ENCODE assay signal across 8 cellular contexts in the genomic region with DNA sequence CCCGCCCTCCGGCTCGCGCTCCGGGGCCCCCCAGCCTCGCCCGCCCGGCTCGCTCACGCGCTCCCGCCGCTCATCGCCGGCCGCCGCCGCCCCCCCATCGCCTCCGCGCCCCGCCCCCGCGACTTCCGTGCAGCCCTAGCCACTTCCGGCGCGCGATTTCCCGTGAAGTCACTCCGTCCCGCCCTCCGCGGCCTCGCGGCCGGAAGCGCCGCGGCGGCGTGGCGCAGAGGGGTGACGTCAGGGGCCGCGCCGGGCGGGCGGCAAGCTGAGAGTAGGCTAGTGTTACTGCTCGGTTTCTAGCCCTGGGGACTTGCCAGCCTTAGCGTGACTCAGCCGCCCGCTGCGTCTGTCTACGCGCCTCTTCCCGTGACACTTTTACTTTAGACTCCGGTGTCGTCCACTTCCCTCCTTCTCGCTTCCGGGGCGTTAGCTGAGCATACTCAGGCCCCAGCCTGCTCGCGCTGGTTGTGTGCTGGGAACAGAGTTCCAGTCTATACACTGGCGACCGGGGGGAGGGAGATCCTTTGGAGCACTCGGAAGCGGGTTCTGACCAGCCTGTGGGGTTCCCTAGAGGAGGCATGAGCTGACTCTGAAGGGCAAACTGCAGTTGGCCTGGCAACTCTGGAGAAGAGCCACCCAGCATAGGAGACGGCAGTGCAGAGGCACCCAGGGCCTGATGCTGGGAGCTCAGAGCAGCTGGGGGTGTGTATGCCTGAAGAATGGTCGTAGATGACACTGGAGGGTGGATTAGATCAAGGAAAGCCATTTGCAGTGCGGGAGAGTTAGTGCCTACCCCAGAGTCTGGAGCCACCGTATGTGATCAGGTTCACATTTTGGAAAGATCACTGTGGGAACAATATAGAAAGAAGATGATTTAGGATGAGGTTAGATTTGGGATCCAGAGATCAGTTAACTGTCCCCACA. TPM values are rescaled to one million over a fixed set of nuclear protein-coding genes. Genes with fewer than 3 reads are reported as not detected.
DNase-seq lines count a peak whose midpoint lies in the region; ATAC-seq and TF ChIP-seq lines count a peak whose summit lies in the region.

A gene (minus strand): TSS at position 137 of the 924 bp plus-strand sequence. CDS start 182 bp downstream, outside the sequence.

- dilution Hi-C loops in IMR-90 (cut with HindIII; ENCODE audit: low sequenced_read_pairs, unreplicated experiment) = no loop called here

- H3K4me1 ChIP-seq in IMR-90 (ENCODE audit: control insufficient read depth, insufficient read depth, low read length) = peaks cover 7% of the 10 kb centered on the region; the same call in 1 of the 2 replicates
- H3K4me1 ChIP-seq in OCI-LY7 (ENCODE audit: insufficient read depth, low read length, poor library complexity, severe bottlenecking) = peaks cover 63% of the 10 kb centered on the region

- no peak for TF ChIP-seq RAD21 in IMR-90 (IDR thresholded peaks at IDR 0.05; ENCODE audit: low read length)

- peak within 1 kb of the TSS; percentile 96 for H3K4ac ChIP-seq in IMR-90 (ENCODE audit: low read depth, low read length)

- CTCF ChIA-PET in IMR-90 (lab: Yijun Ruan, JAX) = interaction anchor here (1.5 kb wide), 1 partner anchor 29 kb away, joined by 5 read pairs; no protein-coding TSS in a partner anchor
- CTCF ChIA-PET in OCI-LY7 (lab: Charles Lee; ENCODE audit: unreplicated experiment) = interaction anchor here (0.6 kb wide), 1 partner anchor 38 kb away, joined by 3 read pairs; no protein-coding TSS in a partner anchor

- H3K9ac ChIP-seq in IMR-90 (ENCODE audit: low read depth, low read length) = peak within 1 kb of the TSS; percentile 98

- peak within 1 kb of the TSS; percentile 90 for H3K56ac ChIP-seq in IMR-90 (ENCODE audit: extremely low read depth, insufficient read depth, low read length)

- peak within 1 kb of the TSS; percentile 97 for H2AK9ac ChIP-seq in IMR-90 (replicated peaks; ENCODE audit: low read depth, low read length, poor library complexity)

- peak; percentile 90 for DNase-seq in DMS 273 treated with DMSO at 0.1 percent for 48 hours (lab: John Stamatoyannopoulos, UW)
- peak; percentile 98 for DNase-seq in IMR-90
- DNase-seq in OCI-LY7 (ENCODE audit: low spot score) = peak; percentile 96
- DNase-seq in activated T-cell treated with anti-CD3 and anti-CD28 coated beads for 1 hour (ENCODE audit: low read depth) = peak; percentile 97
- DNase-seq in epidermal melanocyte (ENCODE audit: insufficient read length, low spot score) = peak; percentile 89
- DNase-seq in middle frontal gyrus (ENCODE audit: extremely low spot score, low spot score) = peak; percentile 91
- DNase-seq in stimulated activated CD8-positive, alpha-beta memory T cell treated with anti-CD3 and anti-CD28 coated beads, Interleukin-2, amount 100 ng/mL, for 1 hour (ENCODE audit: low read depth in 2 of 2) = peak; percentile 90 to 96

- peaks cover 13 to 31% of the 10 kb centered on the region in 2 experiments; a peak in 3 of 4 replicates for H3K79me1 ChIP-seq in IMR-90 (ENCODE audit: low read depth in 1 of 2, low read length in 2 of 2)

- BruUV-seq in IMR-90 (replicated peaks; lab: Mats Ljungman, UMichigan) (TSS peak; percentile 71), OCI-LY7 (replicated peaks; lab: Mats Ljungman, UMichigan) (TSS peak; percentile 95)

- peak within 1 kb of the TSS; percentile 53; the same call in 1 of the 3 replicates for H2BK15ac ChIP-seq in IMR-90 (ENCODE audit: low read depth, low read length)

- H3K9me3 ChIP-seq in IMR-90 (ENCODE audit: control insufficient read depth, insufficient read depth, low read length) = no peaks in the 10 kb centered on the region
- H3K9me3 ChIP-seq in OCI-LY7 (ENCODE audit: low read length) = no peaks in the 10 kb centered on the region

- TF ChIP-seq CTCF in IMR-90 (conservative IDR thresholded peaks at IDR 0.05; ENCODE audit: low read depth, low read length) (no peak), OCI-LY7 (conservative IDR thresholded peaks at IDR 0.05; ENCODE audit: low read length) (no peak)

- POLR2A ChIA-PET in IMR-90 (lab: Charles Lee; ENCODE audit: unreplicated experiment) (interaction anchor here (0.6 kb wide), 1 partner anchor 114 kb away, joined by 4 read pairs; no protein-coding TSS in a partner anchor), OCI-LY7 (lab: Charles Lee) (interaction anchor here (0.6 to 1.5 kb wide), 8 partner anchors 9 to 119 kb away, joined by 3 to 6 read pairs (median 4); no protein-coding TSS in a partner anchor)

- peaks cover 45% of the 10 kb centered on the region for H3K79me2 ChIP-seq in OCI-LY7 (ENCODE audit: insufficient read depth, low read depth, low read length)

- no peaks in the 10 kb centered on the region for H3K9me2 ChIP-seq in OCI-LY7 (ENCODE audit: insufficient read depth, low read length)

- H4K5ac ChIP-seq in IMR-90 (ENCODE audit: low read depth, low read length) = peak within 1 kb of the TSS; percentile 82

- peaks cover 4% of the 10 kb centered on the region; the same call in 1 of the 2 replicates for H3K9me1 ChIP-seq in IMR-90 (ENCODE audit: insufficient read depth, low read length)

- H3K23ac ChIP-seq in IMR-90 (ENCODE audit: low read depth, low read length) = peak within 1 kb of the TSS; percentile 97

- H2BK20ac ChIP-seq in IMR-90 (ENCODE audit: low read depth, low read length) = no peak within 1 kb of the TSS

- peak within 1 kb of the TSS; percentile 93 for H3K4me2 ChIP-seq in IMR-90 (ENCODE audit: low read depth, low read length)
- peak within 1 kb of the TSS; percentile 83 for H3K4me2 ChIP-seq in OCI-LY7 (ENCODE audit: low read length)

- in situ Hi-C loops in IMR-90 (cut with MboI; ENCODE audit: low sequenced_read_pairs) = no loop called here

- no peaks in the 10 kb centered on the region for H3K27me3 ChIP-seq in IMR-90 (ENCODE audit: control insufficient read depth, insufficient read depth, low read length)

- intact Hi-C loops in IMR-90 (cut with micrococcal nuclease) (loop anchor here (1.0 to 2.0 kb wide), 3 partner anchors 37 to 279 kb away; a partner anchor contains a TSS), OCI-LY7 (cut with micrococcal nuclease; ENCODE audit: unreplicated experiment) (loop anchor here (1.0 kb wide), 1 partner anchor 38 kb away; no protein-coding TSS in a partner anchor)

- ATAC-seq in GM21529 (IDR thresholded peaks at IDR 0.05; ENCODE audit: unreplicated experiment) (peak; percentile 82), IMR-90 (ENCODE audit: low read depth) (peak; percentile 85)

- peak within 1 kb of the TSS; percentile 97 for H2AK5ac ChIP-seq in IMR-90 (ENCODE audit: low read depth, low read length)

- 1% methylated on average over 19 of the region's 72 CpGs; no CpG with 5 or more reads in 1 of the 2 experiments for WGBS in IMR-90 (ENCODE audit: extremely low coverage in 2 of 2, insufficient read length in 1 of 2), 2 experiments

- H4K20me1 ChIP-seq in IMR-90 (ENCODE audit: insufficient read depth, low read length) = peaks cover 24% of the 10 kb centered on the region
- peaks cover 35% of the 10 kb centered on the region for H4K20me1 ChIP-seq in OCI-LY7 (ENCODE audit: insufficient read depth, low read length)

- H3K27ac ChIP-seq in IMR-90 (ENCODE audit: insufficient read depth, low read length) (peak within 1 kb of the TSS; percentile 91), OCI-LY7 (ENCODE audit: low read depth, low read length, poor library complexity, severe bottlenecking) (peak within 1 kb of the TSS; percentile 91)

- peak within 1 kb of the TSS; percentile 30 for H3K18ac ChIP-seq in IMR-90 (ENCODE audit: low read depth, low read length)

- peak within 1 kb of the TSS; percentile 45 for H2BK120ac ChIP-seq in IMR-90 (ENCODE audit: low read depth, low read length)

- peak within 1 kb of the TSS; percentile 96 for H3K14ac ChIP-seq in IMR-90 (replicated peaks; ENCODE audit: low read depth, low read length)

- H2AFZ ChIP-seq in IMR-90 (replicated peaks; ENCODE audit: low read length, poor library complexity) (peak within 1 kb of the TSS; percentile 89), OCI-LY7 (ENCODE audit: low read length) (peak within 1 kb of the TSS; percentile 56; the same call in 1 of the 2 replicates)

- peak; percentile 90 for TF ChIP-seq POLR2A in IMR-90 (IDR thresholded peaks at IDR 0.05; ENCODE audit: low read depth, low read length)

- peak within 1 kb of the TSS; percentile 94 to 98 for H4K8ac ChIP-seq in IMR-90 (ENCODE audit: low read depth in 2 of 2, low read length in 2 of 2)

- H3K36me3 ChIP-seq in IMR-90 (ENCODE audit: control insufficient read depth, insufficient read depth, low read length) (peaks cover 9% of the 10 kb centered on the region), OCI-LY7 (ENCODE audit: insufficient read depth, low read length) (peaks cover 38% of the 10 kb centered on the region)

- H2BK5ac ChIP-seq in IMR-90 (ENCODE audit: low read depth, low read length, poor library complexity, severe bottlenecking) = peak within 1 kb of the TSS; percentile 84

- H3K4me3 ChIP-seq in IMR-90 (ENCODE audit: insufficient read depth, low read depth, low read length) = peak within 1 kb of the TSS; percentile 94
- H3K4me3 ChIP-seq in OCI-LY7 (ENCODE audit: low read depth, low read length, poor library complexity, severe bottlenecking) = peak within 1 kb of the TSS; percentile 77

- peak within 1 kb of the TSS; percentile 94 for H4K91ac ChIP-seq in IMR-90 (ENCODE audit: insufficient read depth, low read depth, low read length)

TF ChIP-seq in IMR-90, 13 proteins besides CTCF, POLR2A, EP300 and RAD21 (continues in another document):
- TF ChIP-seq FOS (IDR thresholded peaks at IDR 0.05; ENCODE audit: low read depth, low read length) (peak; percentile 84), NFE2L2 (IDR thresholded peaks at IDR 0.05; ENCODE audit: low read depth, low read length) (peak; percentile 73; the same call in 1 of the 2 replicates), RCOR1 (IDR thresholded peaks at IDR 0.05; ENCODE audit: insufficient replicate concordance, low read length) (no peak), MAFK (IDR thresholded peaks at IDR 0.05; ENCODE audit: low read depth, low read length) (0 out of 2 replicates have a peak, but pooled peaks have one; percentile 18), MAZ (IDR thresholded peaks at IDR 0.05; ENCODE audit: borderline replicate concordance, low read depth, low read length) (peak; percentile 79; the same call in 1 of the 2 replicates), CHD1 (IDR thresholded peaks at IDR 0.05; ENCODE audit: low read depth, low read length) (no peak)
- TF ChIP-seq, protein P1, sequence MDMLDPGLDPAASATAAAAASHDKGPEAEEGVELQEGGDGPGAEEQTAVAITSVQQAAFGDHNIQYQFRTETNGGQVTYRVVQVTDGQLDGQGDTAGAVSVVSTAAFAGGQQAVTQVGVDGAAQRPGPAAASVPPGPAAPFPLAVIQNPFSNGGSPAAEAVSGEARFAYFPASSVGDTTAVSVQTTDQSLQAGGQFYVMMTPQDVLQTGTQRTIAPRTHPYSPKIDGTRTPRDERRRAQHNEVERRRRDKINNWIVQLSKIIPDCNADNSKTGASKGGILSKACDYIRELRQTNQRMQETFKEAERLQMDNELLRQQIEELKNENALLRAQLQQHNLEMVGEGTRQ (IDR thresholded peaks at IDR 0.05; ENCODE audit: low read depth, low read length) = peak; percentile 49; the same call in 1 of the 2 replicates

RNA-seq across cellular contexts. Expression of the gene that starts here (rescaled TPM):
- 8.8 and 15.3 TPM in 2 replicates for total RNA-seq in IMR-90 (2012; rRNA removed)
- polyA plus RNA-seq in IMR-90 (2012; rRNA removed) = 4.5 and 6.3 TPM in 2 replicates
- polyA plus RNA-seq in IMR-90 (2012; cell fraction: cytosol; rRNA removed) = 2.0 and 2.1 TPM in 2 replicates
- polyA plus RNA-seq in IMR-90 (2012; cell fraction: nucleus; rRNA removed; ENCODE audit: low replicate concordance) = 1.5 and 4.5 TPM in 2 replicates
- total RNA-seq in OCI-LY7 (2014; rRNA removed; shearing (Covaris generic)) = 14.9 and 15.2 TPM in 2 replicates
- 22.7 and 27.2 TPM in 2 replicates for total RNA-seq in OCI-LY7 (2022)

Comparison
In these comparisons a context has a peak if more than half of its experiments do, and no peak if none do; other contexts are left out.
1. Peak in every context shown above with its lines: DNase-seq, ATAC-seq, H3K4me3 ChIP-seq and H3K27ac ChIP-seq.